Comparison of ENCODE assay signal across 1 cellular context in genomic region chr2:106138904-106139574, GRCh38.
A peak's percentile ranks its signal among the peaks of the same experiment; 100 is the strongest.
TF ChIP-seq lines count a peak whose summit lies in the region.

No MANE protein-coding gene starts in this region.

TF ChIP-seq in HepG2, 621 proteins besides CTCF, POLR2A, EP300 and RAD21 (continued from another document):
- peak; percentile 31; the same call in 1 of the 2 replicates for TF ChIP-seq FOXP4 (CRISPR knock-in tag; IDR thresholded peaks at IDR 0.05)
- TF ChIP-seq KAT8 (CRISPR knock-in tag; IDR thresholded peaks at IDR 0.05): no peak
- TF ChIP-seq HNF4A (CRISPR knock-in tag; IDR thresholded peaks at IDR 0.05): peak; percentile 57
- TF ChIP-seq SAP130 (CRISPR knock-in tag; IDR thresholded peaks at IDR 0.05; ENCODE audit: low read depth): 0 out of 2 replicates have a peak, but pooled peaks have one; percentile 20
- no peak for TF ChIP-seq GPBP1L1 (CRISPR knock-in tag; IDR thresholded peaks at IDR 0.05)
- peak; percentile 92 for TF ChIP-seq ZNF652 (CRISPR knock-in tag; IDR thresholded peaks at IDR 0.05; ENCODE audit: borderline replicate concordance, low read depth)
- no peak for TF ChIP-seq ZNF484 (CRISPR knock-in tag; IDR thresholded peaks at IDR 0.05; ENCODE audit: borderline replicate concordance, low read depth)
- TF ChIP-seq ARID5B (CRISPR knock-in tag; IDR thresholded peaks at IDR 0.05): 0 out of 2 replicates have a peak, but pooled peaks have one; percentile 10
- peak; percentile 24; the same call in 1 of the 2 replicates for TF ChIP-seq PAXIP1 (CRISPR knock-in tag; conservative IDR thresholded peaks at IDR 0.05)
- TF ChIP-seq SALL1 (CRISPR knock-in tag; IDR thresholded peaks at IDR 0.05): peak; percentile 44
- peak; percentile 17; the same call in 1 of the 2 replicates for TF ChIP-seq FOXA3 (CRISPR knock-in tag; IDR thresholded peaks at IDR 0.05)
- TF ChIP-seq HNF4G (IDR thresholded peaks at IDR 0.05; ENCODE audit: borderline replicate concordance, low read depth, low read length): peak; percentile 4; the same call in 1 of the 2 replicates
- no peak for TF ChIP-seq HNF4G (CRISPR knock-in tag; IDR thresholded peaks at IDR 0.05; ENCODE audit: borderline replicate concordance, low read depth)
